ENCODE assay signal across 25 cellular contexts in genomic region chr11:107259826-107260225, GRCh38.
A peak's percentile ranks its signal among the peaks of the same experiment; 100 is the strongest.
DNase-seq lines count a peak whose midpoint lies in the region; ATAC-seq, FAIRE-seq and TF ChIP-seq lines count a peak whose summit lies in the region.
"Had no signal": no experiment of that assay in that cellular context is flagged by ENCODE, and none has a peak within 500 bp of the region (broad histone marks: within the 10 kb centered on the region; RNA-seq: fewer than 3 reads in every experiment).

No MANE protein-coding gene starts in this region.

- peak; percentile 21 for DNase-seq in ELF-1 (ENCODE audit: low read depth, low spot score)
- DNase-seq in NCI-H2227 (lab: John Stamatoyannopoulos, UW; ENCODE audit: unreplicated experiment): peak; percentile 7
- no peak for DNase-seq in K562 (ENCODE audit: extremely low read depth in 1 of 4, low spot score in 3 of 4)
- no peak for DNase-seq in SJCRH30
- no peak for DNase-seq in Calu3
- no peak for DNase-seq in neural progenitor cell (ENCODE audit: low spot score)
- DNase-seq in HuH-7.5 (ENCODE audit: low spot score): no peak
- DNase-seq: ACHN; AML-193; Caco-2; CD4-positive, CD25-positive, alpha-beta regulatory T cell; EL; HFFc6; NCI-H1105; NCI-H1694; NCI-H2107; NCI-H446; NCI-H748 treated with DMSO at 0.1 percent for 48 hours; T-cell had no signal

- H3K9me3 ChIP-seq in K562 (replicated peaks; ENCODE audit: control insufficient read depth, insufficient read depth, low read depth, low read length) (no peaks in the 10 kb centered on the region), mesodermal cell (ENCODE audit: control insufficient read depth, low read length) (no peaks in the 10 kb centered on the region), SJCRH30 (replicated peaks) (no peaks in the 10 kb centered on the region), neural progenitor cell (ENCODE audit: low read depth) (no peaks in the 10 kb centered on the region)

- H3K4me3 ChIP-seq in K562 (no peak overlapping the region), mesodermal cell (ENCODE audit: extremely low read depth, insufficient read depth, low read length, poor library complexity, severe bottlenecking) (no peak overlapping the region), SJCRH30 (no peak overlapping the region), neural progenitor cell (no peak overlapping the region)
- H3K4me3 ChIP-seq: SK-N-MC had no signal

- H3K36me3 ChIP-seq in K562 (ENCODE audit: control insufficient read depth, insufficient read depth, low read length): no peaks in the 10 kb centered on the region
- no peaks in the 10 kb centered on the region for H3K36me3 ChIP-seq in mesodermal cell (ENCODE audit: control insufficient read depth, insufficient read depth, low read length)
- H3K36me3 ChIP-seq in SJCRH30: no peaks in the 10 kb centered on the region
- H3K36me3 ChIP-seq in neural progenitor cell: no peaks in the 10 kb centered on the region

- no peaks in the 10 kb centered on the region for H3F3A ChIP-seq in neural progenitor cell (ENCODE audit: low read depth)

- H3K36me3 Mint-ChIP-seq in Calu3 (ENCODE audit: insufficient read depth, unreplicated experiment): no peaks in the 10 kb centered on the region
- H3K36me3 Mint-ChIP-seq in neural progenitor cell: no peaks in the 10 kb centered on the region
- H3K36me3 Mint-ChIP-seq: CD4-positive, CD25-positive, alpha-beta regulatory T cell; T-cell had no signal

- H4K20me1 ChIP-seq in K562 (replicated peaks; ENCODE audit: control insufficient read depth, insufficient read depth, low read length): no peaks in the 10 kb centered on the region
- H4K20me1 ChIP-seq in neural progenitor cell (ENCODE audit: low read depth): no peaks in the 10 kb centered on the region

- H3K9me1 ChIP-seq in K562 (ENCODE audit: control insufficient read depth, insufficient read depth, low read length): no peaks in the 10 kb centered on the region

- H3K9ac ChIP-seq in K562 (ENCODE audit: insufficient read depth in 1 of 2, low read depth in 2 of 2, low read length in 2 of 2) (no peak overlapping the region), neural progenitor cell (no peak overlapping the region)

- FAIRE-seq in K562 (lab: Jason Lieb, UNC): no peak
- FAIRE-seq: GM19239, H1, HTR-8/SVneo had no signal

- H3K4me3 Mint-ChIP-seq in Calu3 (ENCODE audit: low read depth, unreplicated experiment): no peak overlapping the region
- H3K4me3 Mint-ChIP-seq in neural progenitor cell: no peak overlapping the region
- H3K4me3 Mint-ChIP-seq: CD4-positive, CD25-positive, alpha-beta regulatory T cell; HFFc6; T-cell had no signal

- WGBS in K562 (ENCODE audit: insufficient coverage, low coverage, missing lambda C conversion rate): 4% methylated on average over 7 of the region's 7 CpGs
- 65 to 74% methylated on average over 6 to 7 of the region's 7 CpGs for WGBS in mesodermal cell (ENCODE audit: insufficient coverage in 2 of 2), 2 experiments

- ATAC-seq in K562: peak; percentile 37
- ATAC-seq: Panc1, T-cell had no signal

- H3K27ac Mint-ChIP-seq in Calu3 (ENCODE audit: unreplicated experiment) (no peak overlapping the region), neural progenitor cell (no peak overlapping the region)
- H3K27ac Mint-ChIP-seq: HFFc6, T-cell had no signal

- CTCF ChIA-PET in K562 (lab: Yijun Ruan, JAX; ENCODE audit: low intra/inter-chr PET ratio): no interaction called here
- CTCF ChIA-PET in Calu3 (lab: Charles Lee): no interaction called here

- H3K27me3 ChIP-seq in K562 (ENCODE audit: control insufficient read depth in 2 of 2, insufficient read depth in 2 of 2, low read length in 2 of 2) (no peaks in the 10 kb centered on the region), SJCRH30 (no peaks in the 10 kb centered on the region), neural progenitor cell (no peaks in the 10 kb centered on the region)

- no peaks in the 10 kb centered on the region for H3K27me3 Mint-ChIP-seq in Calu3 (ENCODE audit: unreplicated experiment)
- peaks cover 2% of the 10 kb centered on the region for H3K27me3 Mint-ChIP-seq in neural progenitor cell (ENCODE audit: insufficient read depth, low read depth)

- no peak overlapping the region for H3K27ac ChIP-seq in K562 (ENCODE audit: extremely low read depth, low read depth, low read length)
- peak overlapping the region; percentile 80 for H3K27ac ChIP-seq in mesodermal cell (ENCODE audit: low read depth, low read length, severe bottlenecking)
- H3K27ac ChIP-seq in SJCRH30: no peak overlapping the region
- no peak overlapping the region for H3K27ac ChIP-seq in neural progenitor cell
- H3K27ac ChIP-seq: SK-N-MC had no signal

- H3K4me2 ChIP-seq in K562 (ENCODE audit: insufficient read depth, low read length) (no peak overlapping the region), neural progenitor cell (no peak overlapping the region)

- TF ChIP-seq CTCF in K562 (IDR thresholded peaks at IDR 0.05 in 2 of 3, conservative IDR thresholded peaks at IDR 0.05 in 1 of 3; ENCODE audit: insufficient read depth in 2 of 3, low read depth in 1 of 3, low read length in 3 of 3) (no peak), Calu3 (IDR thresholded peaks at IDR 0.05; ENCODE audit: unreplicated experiment) (no peak), neural progenitor cell (IDR thresholded peaks at IDR 0.05) (no peak)

- no peak for TF ChIP-seq POLR2A in K562 (conservative IDR thresholded peaks at IDR 0.05)

- H3K79me2 ChIP-seq in K562 (ENCODE audit: control insufficient read depth, insufficient read depth, low read length) (no peaks in the 10 kb centered on the region), neural progenitor cell (ENCODE audit: low read depth) (no peaks in the 10 kb centered on the region)

- no peak for TF ChIP-seq RAD21 in K562 (CRISPR knock-in tag; conservative IDR thresholded peaks at IDR 0.05 in 1 of 2, IDR thresholded peaks at IDR 0.05 in 1 of 2)

- no peak for TF ChIP-seq EP300 in K562 (IDR thresholded peaks at IDR 0.05; ENCODE audit: low read length)

- POLR2A ChIA-PET in K562 (lab: Yijun Ruan, JAX): interaction anchor here (0.5 to 1.0 kb wide), 2 partner anchors 8 to 490 kb away, joined by 3 read pairs; no protein-coding TSS in a partner anchor

- in situ Hi-C loops in K562 (cut with MboI): no loop called here

- intact Hi-C loops in K562 (cut with micrococcal nuclease) (loop anchor here (10.0 kb wide), 1 partner anchor 285 kb away; no protein-coding TSS in a partner anchor), Calu3 (cut with micrococcal nuclease; ENCODE audit: unreplicated experiment) (loop anchor here (10.0 kb wide), 1 partner anchor 175 kb away; no protein-coding TSS in a partner anchor)

- H3K9me3 Mint-ChIP-seq in Calu3 (ENCODE audit: low read depth, unreplicated experiment) (no peaks in the 10 kb centered on the region), neural progenitor cell (no peaks in the 10 kb centered on the region)
- H3K9me3 Mint-ChIP-seq: T-cell had no signal

- H3K4me1 ChIP-seq in K562 (replicated peaks in 1 of 2; ENCODE audit: control insufficient read depth in 2 of 2, insufficient read depth in 2 of 2, low read length in 2 of 2) (no peaks in the 10 kb centered on the region; a peak in 2 of 5 replicates), mesodermal cell (ENCODE audit: control insufficient read depth, insufficient read depth, low read length, poor library complexity, severe bottlenecking) (peaks cover 5% of the 10 kb centered on the region), SJCRH30 (no peaks in the 10 kb centered on the region), neural progenitor cell (no peaks in the 10 kb centered on the region)
- H3K4me1 ChIP-seq: Caco-2 had no signal

- BruUV-seq in K562 (replicated peaks; lab: Mats Ljungman, UMichigan) (no TSS peak), Calu3 (replicated peaks; lab: Mats Ljungman, UMichigan) (no TSS peak)

- H2AFZ ChIP-seq in K562 (ENCODE audit: low read depth, low read length) (no peak overlapping the region), neural progenitor cell (replicated peaks) (no peak overlapping the region)

- peaks cover 4% of the 10 kb centered on the region for H3K4me1 Mint-ChIP-seq in Calu3 (ENCODE audit: low read depth, unreplicated experiment)
- H3K4me1 Mint-ChIP-seq in neural progenitor cell: no peaks in the 10 kb centered on the region
- H3K4me1 Mint-ChIP-seq: CD4-positive, CD25-positive, alpha-beta regulatory T cell; T-cell had no signal

TF ChIP-seq in K562, 482 proteins besides CTCF, POLR2A, EP300 and RAD21 (continues in another document):
- TF ChIP-seq JUND (IDR thresholded peaks at IDR 0.05; ENCODE audit: borderline replicate concordance, low read depth, low read length) (no peak), JUND (tag; IDR thresholded peaks at IDR 0.05; ENCODE audit: borderline replicate concordance, low read depth, low read length) (0 out of 3 replicates have a peak, but pooled peaks have one; percentile 12), XRCC5 (IDR thresholded peaks at IDR 0.05; ENCODE audit: low read depth, low read length) (no peak), GABPA (tag; conservative IDR thresholded peaks at IDR 0.05; ENCODE audit: low read depth) (no peak), PTBP1 (IDR thresholded peaks at IDR 0.05; ENCODE audit: low read depth, low read length) (no peak), CEBPB (tag; IDR thresholded peaks at IDR 0.05) (peak; percentile 83), PKNOX1 (IDR thresholded peaks at IDR 0.05) (peak; percentile 84), MTA1 (IDR thresholded peaks at IDR 0.05; ENCODE audit: borderline replicate concordance) (no peak), IRF1 (CRISPR knock-in tag; IDR thresholded peaks at IDR 0.05; ENCODE audit: borderline replicate concordance) (no peak)

Comparison
In these comparisons a context has a peak if more than half of its experiments do, and no peak if none do; other contexts are left out.
1. DNase-seq: peak in ELF-1 (single experiment) and NCI-H2227 (single experiment); none in K562 (0 of 4), SJCRH30 (0 of 2), Calu3 (single experiment), neural progenitor cell (single experiment) and HuH-7.5 (single experiment).